9 cellular contexts compared by ENCODE assay signal in genomic region chr2:55119711-55120487, GRCh38.
A peak's percentile ranks its signal among the peaks of the same experiment; 100 is the strongest.
DNase-seq lines count a peak whose midpoint lies in the region; ATAC-seq and TF ChIP-seq lines count a peak whose summit lies in the region.
"Had no signal": no experiment of that assay in that cellular context is flagged by ENCODE, and none has a peak within 500 bp of the region (broad histone marks: within the 10 kb centered on the region; RNA-seq: fewer than 3 reads in every experiment).

No MANE protein-coding gene starts in this region.

- peak overlapping the region; percentile 29 for H3K4me3 Mint-ChIP-seq in type B pancreatic cell

- H3K4me3 ChIP-seq in breast epithelium = no peak overlapping the region
- H3K4me3 ChIP-seq in mucosa of descending colon = no peak overlapping the region

- peak overlapping the region; percentile 26 to 52 for H3K27ac ChIP-seq in breast epithelium

- DNase-seq in NCI-H2171 treated with DMSO at 0.1 percent for 48 hours (lab: John Stamatoyannopoulos, UW) (peak; percentile 30), NCI-H2171 (lab: John Stamatoyannopoulos, UW) (no peak), breast epithelium (ENCODE audit: low spot score in 2 of 2) (no peak), mucosa of descending colon (no peak), type B pancreatic cell (ENCODE audit: extremely low spot score, unreplicated experiment) (no peak), COLO829 (ENCODE audit: low spot score) (no peak)
- DNase-seq: ACHN had no signal

- H3K36me3 Mint-ChIP-seq in type B pancreatic cell = peaks cover under 1% of the 10 kb centered on the region

- H3K27ac Mint-ChIP-seq in type B pancreatic cell = peak overlapping the region; percentile 61

- no peak for TF ChIP-seq CTCF in breast epithelium (IDR thresholded peaks at IDR 0.05)
- no peak for TF ChIP-seq CTCF in mucosa of descending colon (IDR thresholded peaks at IDR 0.05)
- no peak for TF ChIP-seq CTCF in type B pancreatic cell (conservative IDR thresholded peaks at IDR 0.05)

- TF ChIP-seq POLR2A in breast epithelium (IDR thresholded peaks at IDR 0.05) = no peak

- H3K4me1 ChIP-seq in breast epithelium = peaks cover 0 to 4% of the 10 kb centered on the region in 2 donors
- peaks cover 4% of the 10 kb centered on the region for H3K4me1 ChIP-seq in mucosa of descending colon (ENCODE audit: low read depth)

- peaks cover 6% of the 10 kb centered on the region for H3K9me3 Mint-ChIP-seq in type B pancreatic cell

- H3K27me3 Mint-ChIP-seq in type B pancreatic cell = no peaks in the 10 kb centered on the region

- H3K9me3 ChIP-seq in breast epithelium = no peaks in the 10 kb centered on the region
- H3K9me3 ChIP-seq in mucosa of descending colon = no peaks in the 10 kb centered on the region

- no peaks in the 10 kb centered on the region for H3K36me3 ChIP-seq in breast epithelium
- no peaks in the 10 kb centered on the region for H3K36me3 ChIP-seq in mucosa of descending colon (ENCODE audit: low read depth)

- H3K27me3 ChIP-seq in breast epithelium = no peaks in the 10 kb centered on the region

- ATAC-seq in mucosa of descending colon = peak; percentile 70
- ATAC-seq in HG03045 (IDR thresholded peaks at IDR 0.05; ENCODE audit: unreplicated experiment) = no peak
- ATAC-seq in HG02759 (IDR thresholded peaks at IDR 0.05; ENCODE audit: unreplicated experiment) = no peak

- peaks cover 43% of the 10 kb centered on the region for H3K4me1 Mint-ChIP-seq in type B pancreatic cell (ENCODE audit: unreplicated experiment)

- intact Hi-C loops in breast epithelium (cut with DNase I; ENCODE audit: low total_unique reads) = no loop called here
- intact Hi-C loops in mucosa of descending colon (cut with DNase I, micrococcal nuclease) = no loop called here
